Comparison of ENCODE assay signal across 1 cellular context in genomic region chr1:92298573-92299476, GRCh38.
TF ChIP-seq lines count a peak whose summit lies in the region.

Gene GLMN (minus strand): TSS chr1:92298987. CDS start chr1:92297999, 988 bp downstream.
Gene RPAP2 (plus strand): TSS chr1:92299059. CDS start chr1:92299074, 15 bp downstream.

TF ChIP-seq in HepG2, 621 proteins besides CTCF, POLR2A, EP300 and RAD21 (continued from another document and continues in another):
- no peak for TF ChIP-seq MAFF (IDR thresholded peaks at IDR 0.05; ENCODE audit: low read depth, low read length)
- no peak for TF ChIP-seq PCBP2 (optimal IDR thresholded peaks at IDR 0.05; ENCODE audit: low read depth, low read length, poor library complexity, severe bottlenecking)
- TF ChIP-seq MYC (CRISPR knock-in tag; IDR thresholded peaks at IDR 0.05; ENCODE audit: borderline replicate concordance) = peak; percentile 83
- no peak for TF ChIP-seq CHD4 (IDR thresholded peaks at IDR 0.05; ENCODE audit: borderline replicate concordance, low read length)
- TF ChIP-seq GPBP1L1 (CRISPR knock-in tag; IDR thresholded peaks at IDR 0.05) = no peak
- TF ChIP-seq, protein P1, sequence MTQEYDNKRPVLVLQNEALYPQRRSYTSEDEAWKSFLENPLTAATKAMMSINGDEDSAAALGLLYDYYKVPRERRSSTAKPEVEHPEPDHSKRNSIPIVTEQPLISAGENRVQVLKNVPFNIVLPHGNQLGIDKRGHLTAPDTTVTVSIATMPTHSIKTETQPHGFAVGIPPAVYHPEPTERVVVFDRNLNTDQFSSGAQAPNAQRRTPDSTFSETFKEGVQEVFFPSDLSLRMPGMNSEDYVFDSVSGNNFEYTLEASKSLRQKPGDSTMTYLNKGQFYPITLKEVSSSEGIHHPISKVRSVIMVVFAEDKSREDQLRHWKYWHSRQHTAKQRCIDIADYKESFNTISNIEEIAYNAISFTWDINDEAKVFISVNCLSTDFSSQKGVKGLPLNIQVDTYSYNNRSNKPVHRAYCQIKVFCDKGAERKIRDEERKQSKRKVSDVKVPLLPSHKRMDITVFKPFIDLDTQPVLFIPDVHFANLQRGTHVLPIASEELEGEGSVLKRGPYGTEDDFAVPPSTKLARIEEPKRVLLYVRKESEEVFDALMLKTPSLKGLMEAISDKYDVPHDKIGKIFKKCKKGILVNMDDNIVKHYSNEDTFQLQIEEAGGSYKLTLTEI (CRISPR knock-in tag; conservative IDR thresholded peaks at IDR 0.05) = no peak
- no peak for TF ChIP-seq XBP1 (CRISPR knock-in tag; IDR thresholded peaks at IDR 0.05)
- TF ChIP-seq, protein P2, sequence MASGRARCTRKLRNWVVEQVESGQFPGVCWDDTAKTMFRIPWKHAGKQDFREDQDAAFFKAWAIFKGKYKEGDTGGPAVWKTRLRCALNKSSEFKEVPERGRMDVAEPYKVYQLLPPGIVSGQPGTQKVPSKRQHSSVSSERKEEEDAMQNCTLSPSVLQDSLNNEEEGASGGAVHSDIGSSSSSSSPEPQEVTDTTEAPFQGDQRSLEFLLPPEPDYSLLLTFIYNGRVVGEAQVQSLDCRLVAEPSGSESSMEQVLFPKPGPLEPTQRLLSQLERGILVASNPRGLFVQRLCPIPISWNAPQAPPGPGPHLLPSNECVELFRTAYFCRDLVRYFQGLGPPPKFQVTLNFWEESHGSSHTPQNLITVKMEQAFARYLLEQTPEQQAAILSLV (CRISPR knock-in tag; IDR thresholded peaks at IDR 0.05; ENCODE audit: borderline replicate concordance) = peak; percentile 85; the same call in 1 of the 2 replicates
- peak; percentile 92 for TF ChIP-seq RBM39 (IDR thresholded peaks at IDR 0.05; ENCODE audit: low read depth, low read length, poor library complexity, severe bottlenecking)
- TF ChIP-seq, protein P3, sequence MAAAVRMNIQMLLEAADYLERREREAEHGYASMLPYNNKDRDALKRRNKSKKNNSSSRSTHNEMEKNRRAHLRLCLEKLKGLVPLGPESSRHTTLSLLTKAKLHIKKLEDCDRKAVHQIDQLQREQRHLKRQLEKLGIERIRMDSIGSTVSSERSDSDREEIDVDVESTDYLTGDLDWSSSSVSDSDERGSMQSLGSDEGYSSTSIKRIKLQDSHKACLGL (CRISPR knock-in tag; IDR thresholded peaks at IDR 0.05) = peak; percentile 89
- no peak for TF ChIP-seq ZNF138 (CRISPR knock-in tag; IDR thresholded peaks at IDR 0.05; ENCODE audit: low read depth)
- no peak for TF ChIP-seq ZNF737 (CRISPR knock-in tag; IDR thresholded peaks at IDR 0.05; ENCODE audit: borderline replicate concordance)
- peak; percentile 67; the same call in 1 of the 2 replicates for TF ChIP-seq REL (CRISPR knock-in tag; conservative IDR thresholded peaks at IDR 0.05)
- TF ChIP-seq JDP2 (CRISPR knock-in tag; IDR thresholded peaks at IDR 0.05; ENCODE audit: borderline replicate concordance) = no peak
- TF ChIP-seq ZFP37 (CRISPR knock-in tag; IDR thresholded peaks at IDR 0.05; ENCODE audit: borderline replicate concordance) = no peak
- TF ChIP-seq FOXK1 (CRISPR knock-in tag; IDR thresholded peaks at IDR 0.05; ENCODE audit: borderline replicate concordance, low read depth) = 0 out of 2 replicates have a peak, but pooled peaks have one; percentile 59
- peak; percentile 42; the same call in 1 of the 2 replicates for TF ChIP-seq BORCS8-MEF2B (CRISPR knock-in tag; IDR thresholded peaks at IDR 0.05)
- no peak for TF ChIP-seq PHB2 (IDR thresholded peaks at IDR 0.05; ENCODE audit: partially characterized antibody)
- TF ChIP-seq FOXP1 (IDR thresholded peaks at IDR 0.05) = no peak
- TF ChIP-seq FOXP1 (CRISPR knock-in tag; IDR thresholded peaks at IDR 0.05) = no peak
- TF ChIP-seq ZNF44 (CRISPR knock-in tag; IDR thresholded peaks at IDR 0.05) = no peak
- TF ChIP-seq MXD3 (CRISPR knock-in tag; IDR thresholded peaks at IDR 0.05) = no peak; the same call in 1 of the 2 replicates
- TF ChIP-seq NCOA1 (CRISPR knock-in tag; IDR thresholded peaks at IDR 0.05) = no peak
- TF ChIP-seq USF2 (IDR thresholded peaks at IDR 0.05; ENCODE audit: low read depth, low read length) = no peak
- no peak for TF ChIP-seq USF2 (CRISPR knock-in tag; IDR thresholded peaks at IDR 0.05; ENCODE audit: borderline replicate concordance)
- TF ChIP-seq HOXD1 (CRISPR knock-in tag; IDR thresholded peaks at IDR 0.05) = no peak; the same call in 1 of the 2 replicates
- TF ChIP-seq, protein P4, sequence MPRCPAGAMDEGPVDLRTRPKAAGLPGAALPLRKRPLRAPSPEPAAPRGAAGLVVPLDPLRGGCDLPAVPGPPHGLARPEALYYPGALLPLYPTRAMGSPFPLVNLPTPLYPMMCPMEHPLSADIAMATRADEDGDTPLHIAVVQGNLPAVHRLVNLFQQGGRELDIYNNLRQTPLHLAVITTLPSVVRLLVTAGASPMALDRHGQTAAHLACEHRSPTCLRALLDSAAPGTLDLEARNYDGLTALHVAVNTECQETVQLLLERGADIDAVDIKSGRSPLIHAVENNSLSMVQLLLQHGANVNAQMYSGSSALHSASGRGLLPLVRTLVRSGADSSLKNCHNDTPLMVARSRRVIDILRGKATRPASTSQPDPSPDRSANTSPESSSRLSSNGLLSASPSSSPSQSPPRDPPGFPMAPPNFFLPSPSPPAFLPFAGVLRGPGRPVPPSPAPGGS (CRISPR knock-in tag; IDR thresholded peaks at IDR 0.05) = peak; percentile 27; the same call in 1 of the 2 replicates
- TF ChIP-seq ZNF839 (CRISPR knock-in tag; IDR thresholded peaks at IDR 0.05; ENCODE audit: borderline replicate concordance) = no peak
- peak; percentile 66 for TF ChIP-seq ZSCAN25 (CRISPR knock-in tag; IDR thresholded peaks at IDR 0.05)
- no peak for TF ChIP-seq ZNF329 (CRISPR knock-in tag; IDR thresholded peaks at IDR 0.05; ENCODE audit: low read depth)
- TF ChIP-seq ZNF678 (CRISPR knock-in tag; IDR thresholded peaks at IDR 0.05) = peak; percentile 82; the same call in 1 of the 2 replicates
- no peak for TF ChIP-seq E2F5 (CRISPR knock-in tag; conservative IDR thresholded peaks at IDR 0.05)
- no peak for TF ChIP-seq MBD4 (IDR thresholded peaks at IDR 0.05; ENCODE audit: borderline replicate concordance, low read length)
- TF ChIP-seq ZNF343 (CRISPR knock-in tag; IDR thresholded peaks at IDR 0.05) = no peak
- TF ChIP-seq, protein P5, sequence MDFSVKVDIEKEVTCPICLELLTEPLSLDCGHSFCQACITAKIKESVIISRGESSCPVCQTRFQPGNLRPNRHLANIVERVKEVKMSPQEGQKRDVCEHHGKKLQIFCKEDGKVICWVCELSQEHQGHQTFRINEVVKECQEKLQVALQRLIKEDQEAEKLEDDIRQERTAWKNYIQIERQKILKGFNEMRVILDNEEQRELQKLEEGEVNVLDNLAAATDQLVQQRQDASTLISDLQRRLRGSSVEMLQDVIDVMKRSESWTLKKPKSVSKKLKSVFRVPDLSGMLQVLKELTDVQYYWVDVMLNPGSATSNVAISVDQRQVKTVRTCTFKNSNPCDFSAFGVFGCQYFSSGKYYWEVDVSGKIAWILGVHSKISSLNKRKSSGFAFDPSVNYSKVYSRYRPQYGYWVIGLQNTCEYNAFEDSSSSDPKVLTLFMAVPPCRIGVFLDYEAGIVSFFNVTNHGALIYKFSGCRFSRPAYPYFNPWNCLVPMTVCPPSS (IDR thresholded peaks at IDR 0.05) = no peak
- TF ChIP-seq, protein P6, sequence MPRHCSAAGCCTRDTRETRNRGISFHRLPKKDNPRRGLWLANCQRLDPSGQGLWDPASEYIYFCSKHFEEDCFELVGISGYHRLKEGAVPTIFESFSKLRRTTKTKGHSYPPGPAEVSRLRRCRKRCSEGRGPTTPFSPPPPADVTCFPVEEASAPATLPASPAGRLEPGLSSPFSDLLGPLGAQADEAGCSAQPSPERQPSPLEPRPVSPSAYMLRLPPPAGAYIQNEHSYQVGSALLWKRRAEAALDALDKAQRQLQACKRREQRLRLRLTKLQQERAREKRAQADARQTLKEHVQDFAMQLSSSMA (CRISPR knock-in tag; IDR thresholded peaks at IDR 0.05) = peak; percentile 85; the same call in 1 of the 2 replicates
- no peak; the same call in 1 of the 2 replicates for TF ChIP-seq ZFP36L1 (CRISPR knock-in tag; IDR thresholded peaks at IDR 0.05)
- peak; percentile 45; the same call in 1 of the 2 replicates for TF ChIP-seq TOPORS (CRISPR knock-in tag; IDR thresholded peaks at IDR 0.05)
- TF ChIP-seq MEIS2 (CRISPR knock-in tag; IDR thresholded peaks at IDR 0.05) = no peak
- TF ChIP-seq PCBP1 (IDR thresholded peaks at IDR 0.05; ENCODE audit: borderline replicate concordance, low read depth, low read length) = 0 out of 2 replicates have a peak, but pooled peaks have one; percentile 43
- peak; percentile 18; the same call in 1 of the 2 replicates for TF ChIP-seq YEATS2 (CRISPR knock-in tag; IDR thresholded peaks at IDR 0.05; ENCODE audit: borderline replicate concordance)
- TF ChIP-seq JUND (CRISPR knock-in tag; IDR thresholded peaks at IDR 0.05) = 0 out of 2 replicates have a peak, but pooled peaks have one; percentile 29
- no peak for TF ChIP-seq GZF1 (CRISPR knock-in tag; IDR thresholded peaks at IDR 0.05)
- TF ChIP-seq, protein P7, sequence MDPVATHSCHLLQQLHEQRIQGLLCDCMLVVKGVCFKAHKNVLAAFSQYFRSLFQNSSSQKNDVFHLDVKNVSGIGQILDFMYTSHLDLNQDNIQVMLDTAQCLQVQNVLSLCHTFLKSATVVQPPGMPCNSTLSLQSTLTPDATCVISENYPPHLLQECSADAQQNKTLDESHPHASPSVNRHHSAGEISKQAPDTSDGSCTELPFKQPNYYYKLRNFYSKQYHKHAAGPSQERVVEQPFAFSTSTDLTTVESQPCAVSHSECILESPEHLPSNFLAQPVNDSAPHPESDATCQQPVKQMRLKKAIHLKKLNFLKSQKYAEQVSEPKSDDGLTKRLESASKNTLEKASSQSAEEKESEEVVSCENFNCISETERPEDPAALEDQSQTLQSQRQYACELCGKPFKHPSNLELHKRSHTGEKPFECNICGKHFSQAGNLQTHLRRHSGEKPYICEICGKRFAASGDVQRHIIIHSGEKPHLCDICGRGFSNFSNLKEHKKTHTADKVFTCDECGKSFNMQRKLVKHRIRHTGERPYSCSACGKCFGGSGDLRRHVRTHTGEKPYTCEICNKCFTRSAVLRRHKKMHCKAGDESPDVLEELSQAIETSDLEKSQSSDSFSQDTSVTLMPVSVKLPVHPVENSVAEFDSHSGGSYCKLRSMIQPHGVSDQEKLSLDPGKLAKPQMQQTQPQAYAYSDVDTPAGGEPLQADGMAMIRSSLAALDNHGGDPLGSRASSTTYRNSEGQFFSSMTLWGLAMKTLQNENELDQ (CRISPR knock-in tag; IDR thresholded peaks at IDR 0.05; ENCODE audit: borderline replicate concordance) = no peak
- TF ChIP-seq KDM3A (CRISPR knock-in tag; IDR thresholded peaks at IDR 0.05; ENCODE audit: low read depth) = peak; percentile 41
- 0 out of 2 replicates have a peak, but pooled peaks have one; percentile 17 for TF ChIP-seq DPF2 (CRISPR knock-in tag; IDR thresholded peaks at IDR 0.05; ENCODE audit: borderline replicate concordance, low read depth)
- TF ChIP-seq ZNF710 (CRISPR knock-in tag; IDR thresholded peaks at IDR 0.05; ENCODE audit: borderline replicate concordance) = peak; percentile 87; the same call in 1 of the 2 replicates
